ENCODE assay signal across 9 cellular contexts in genomic region chr1:26358411-26359384, GRCh38. TPM values are rescaled to one million over a fixed set of nuclear protein-coding genes. Genes with fewer than 3 reads are reported as not detected.
DNase-seq lines count a peak whose midpoint lies in the region; ATAC-seq lines count a peak whose summit lies in the region.
"Had no signal": no experiment of that assay in that cellular context is flagged by ENCODE, and none has a peak within 500 bp of the region (broad histone marks: within the 10 kb centered on the region; RNA-seq: fewer than 3 reads in every experiment).

No MANE protein-coding gene starts in this region.

- DNase-seq in Jurkat, Clone E6-1 (ENCODE audit: low read depth, low spot score) = peak; percentile 65
- peak; percentile 89 for DNase-seq in activated CD8-positive, alpha-beta T cell treated with anti-CD3 and anti-CD28 coated beads, Interleukin-2, amount 10 ng/mL, durations not matched to agents 7 days and 5 days
- peak; percentile 68 for DNase-seq in glomerular visceral epithelial cell (ENCODE audit: extremely low spot score)
- DNase-seq in stimulated activated CD8-positive, alpha-beta memory T cell treated with anti-CD3 and anti-CD28 coated beads, Interleukin-2, amount 100 ng/mL, for 1 hour (ENCODE audit: low read depth in 2 of 2) = peak; percentile 34 to 56
- no peak for DNase-seq in SHP77 (lab: John Stamatoyannopoulos, UW)
- no peak for DNase-seq in SK-N-DZ (ENCODE audit: low spot score)
- no peak for DNase-seq in cardiac septum (ENCODE audit: low spot score)

- CTCF ChIA-PET in activated CD8-positive, alpha-beta T cell treated with anti-CD3 and anti-CD28 coated beads, Interleukin-2, amount 10 ng/mL, durations not matched to agents 7 days and 5 days (lab: Charles Lee) = interaction anchor here (0.8 to 9.8 kb wide), 28 partner anchors 8 to 233 kb away, joined by 3 to 160 read pairs (median 4); partner anchors contain the start of genes CEP85, ZNF593 and ZNF683

- H3K4me3 ChIP-seq in Jurkat, Clone E6-1 (ENCODE audit: low read length) = peak overlapping the region; percentile 5; the same call in 1 of the 2 replicates

- H3K27ac Mint-ChIP-seq in activated CD8-positive, alpha-beta T cell treated with anti-CD3 and anti-CD28 coated beads, Interleukin-2, amount 10 ng/mL, durations not matched to agents 7 days and 5 days = peak overlapping the region; percentile 68

- H3K4me1 Mint-ChIP-seq in activated CD8-positive, alpha-beta T cell treated with anti-CD3 and anti-CD28 coated beads, Interleukin-2, amount 10 ng/mL, durations not matched to agents 7 days and 5 days (ENCODE audit: low read depth) = peaks cover 70% of the 10 kb centered on the region

- intact Hi-C loops in cardiac septum (cut with DNase I) = no loop called here

- H3K9me3 Mint-ChIP-seq in activated CD8-positive, alpha-beta T cell treated with anti-CD3 and anti-CD28 coated beads, Interleukin-2, amount 10 ng/mL, durations not matched to agents 7 days and 5 days (ENCODE audit: insufficient read depth) = no peaks in the 10 kb centered on the region

- ATAC-seq in activated CD8-positive, alpha-beta T cell treated with anti-CD3 and anti-CD28 coated beads, Interleukin-2, amount 10 ng/mL, durations not matched to agents 7 days and 5 days = peak; percentile 85
- no peak for ATAC-seq in GM18517 (IDR thresholded peaks at IDR 0.05; ENCODE audit: unreplicated experiment)

- H3K27me3 Mint-ChIP-seq in activated CD8-positive, alpha-beta T cell treated with anti-CD3 and anti-CD28 coated beads, Interleukin-2, amount 10 ng/mL, durations not matched to agents 7 days and 5 days (ENCODE audit: low read depth) = peaks cover 8% of the 10 kb centered on the region

- peaks cover 5% of the 10 kb centered on the region for H3K36me3 Mint-ChIP-seq in activated CD8-positive, alpha-beta T cell treated with anti-CD3 and anti-CD28 coated beads, Interleukin-2, amount 10 ng/mL, durations not matched to agents 7 days and 5 days (ENCODE audit: low read depth)

- peak overlapping the region; percentile 47 for H3K4me3 Mint-ChIP-seq in activated CD8-positive, alpha-beta T cell treated with anti-CD3 and anti-CD28 coated beads, Interleukin-2, amount 10 ng/mL, durations not matched to agents 7 days and 5 days

- POLR2A ChIA-PET in activated CD8-positive, alpha-beta T cell treated with anti-CD3 and anti-CD28 coated beads, Interleukin-2, amount 10 ng/mL, durations not matched to agents 7 days and 5 days (lab: Charles Lee) = interaction anchor here (0.8 to 1.7 kb wide), 8 partner anchors 16 to 78 kb away, joined by 3 to 5 read pairs (median 3); no protein-coding TSS in a partner anchor

RNA-seq across cellular contexts. Expression of gene CRYBG2, which starts 4.8 kb away (rescaled TPM):
- polyA plus RNA-seq in Jurkat, Clone E6-1 (2012; ENCODE audit: insufficient read depth, insufficient read length) = 3.7 TPM
- 1 to 10 TPM; 7.6 to 8.7 TPM for total RNA-seq in activated CD8-positive, alpha-beta T cell treated with anti-CD3 and anti-CD28 coated beads, Interleukin-2, amount 10 ng/mL, durations not matched to agents 7 days and 5 days
- not detected in 2 replicates for polyA plus RNA-seq in SK-N-DZ (2014; cell fraction: cytosol; rRNA removed)
- not detected in 2 replicates for polyA plus RNA-seq in SK-N-DZ (2014; cell fraction: nucleus; rRNA removed)
- not detected for total RNA-seq in cardiac septum

RNA-seq across cellular contexts. Expression of gene ZNF683, which starts 13.9 kb away (rescaled TPM):
- not detected for polyA plus RNA-seq in Jurkat, Clone E6-1 (2012; ENCODE audit: insufficient read depth, insufficient read length)
- total RNA-seq in activated CD8-positive, alpha-beta T cell treated with anti-CD3 and anti-CD28 coated beads, Interleukin-2, amount 10 ng/mL, durations not matched to agents 7 days and 5 days = 10 to 100 TPM; 24.0 to 26.6 TPM
- polyA plus RNA-seq in SK-N-DZ (2014; cell fraction: cytosol; rRNA removed) = not detected in 2 replicates
- polyA plus RNA-seq in SK-N-DZ (2014; cell fraction: nucleus; rRNA removed) = not detected in 2 replicates
- not detected for total RNA-seq in cardiac septum
- total RNA-seq: epithelial cell of proximal tubule had no signal

RNA-seq across cellular contexts. Expression of gene CD52, which starts 40.9 kb away (rescaled TPM):
- 38.8 TPM for polyA plus RNA-seq in Jurkat, Clone E6-1 (2012; ENCODE audit: insufficient read depth, insufficient read length)
- 1,000 to 10,000 TPM; 1,112 to 1,180 TPM for total RNA-seq in activated CD8-positive, alpha-beta T cell treated with anti-CD3 and anti-CD28 coated beads, Interleukin-2, amount 10 ng/mL, durations not matched to agents 7 days and 5 days
- polyA plus RNA-seq in SK-N-DZ (2014; cell fraction: cytosol; rRNA removed) = not detected in 2 replicates
- not detected in 2 replicates for polyA plus RNA-seq in SK-N-DZ (2014; cell fraction: nucleus; rRNA removed)
- 4.6 TPM for total RNA-seq in cardiac septum
- total RNA-seq: epithelial cell of proximal tubule had no signal

RNA-seq across cellular contexts. Expression of gene LIN28A, which starts 51.9 kb away (rescaled TPM):
- not detected for polyA plus RNA-seq in Jurkat, Clone E6-1 (2012; ENCODE audit: insufficient read depth, insufficient read length)
- not detected for total RNA-seq in activated CD8-positive, alpha-beta T cell treated with anti-CD3 and anti-CD28 coated beads, Interleukin-2, amount 10 ng/mL, durations not matched to agents 7 days and 5 days
- polyA plus RNA-seq in SK-N-DZ (2014; cell fraction: cytosol; rRNA removed) = not detected in 2 replicates
- polyA plus RNA-seq in SK-N-DZ (2014; cell fraction: nucleus; rRNA removed) = 0.03 TPM in 1 of 2 replicates, not detected in the other
- total RNA-seq in cardiac septum = not detected
- total RNA-seq: epithelial cell of proximal tubule had no signal

RNA-seq across cellular contexts. Expression of gene UBXN11, which starts 52.3 kb away (rescaled TPM):
- 23.2 TPM for polyA plus RNA-seq in Jurkat, Clone E6-1 (2012; ENCODE audit: insufficient read depth, insufficient read length)
- 10 to 100 TPM; 34.4 to 40.9 TPM for total RNA-seq in activated CD8-positive, alpha-beta T cell treated with anti-CD3 and anti-CD28 coated beads, Interleukin-2, amount 10 ng/mL, durations not matched to agents 7 days and 5 days
- polyA plus RNA-seq in SK-N-DZ (2014; cell fraction: cytosol; rRNA removed) = 4.8 and 5.1 TPM in 2 replicates
- 52.0 and 62.5 TPM in 2 replicates for polyA plus RNA-seq in SK-N-DZ (2014; cell fraction: nucleus; rRNA removed)
- total RNA-seq in cardiac septum = 8.3 TPM

Comparison
In these comparisons a context has a peak if more than half of its experiments do, and no peak if none do; other contexts are left out.
1. DNase-seq: peak in Jurkat, Clone E6-1 (single experiment), activated CD8-positive, alpha-beta T cell treated with anti-CD3 and anti-CD28 coated beads, Interleukin-2, amount 10 ng/mL, durations not matched to agents 7 days and 5 days (single experiment), glomerular visceral epithelial cell (single experiment) and stimulated activated CD8-positive, alpha-beta memory T cell treated with anti-CD3 and anti-CD28 coated beads, Interleukin-2, amount 100 ng/mL, for 1 hour (2 of 2); none in SHP77 (0 of 2), SK-N-DZ (single experiment) and cardiac septum (single experiment).
2. RNA of gene ZNF683, which starts 13.9 kb away (total RNA-seq): 24.0 to 26.6 TPM in activated CD8-positive, alpha-beta T cell treated with anti-CD3 and anti-CD28 coated beads, Interleukin-2, amount 10 ng/mL, durations not matched to agents 7 days and 5 days; not detected in cardiac septum (single experiment); every median in the first group is over 10 times any median in the second.
3. RNA of gene CD52, which starts 40.9 kb away (total RNA-seq): 1,112 to 1,180 TPM in activated CD8-positive, alpha-beta T cell treated with anti-CD3 and anti-CD28 coated beads, Interleukin-2, amount 10 ng/mL, durations not matched to agents 7 days and 5 days; 4.6 TPM in cardiac septum (single experiment); every median in the first group is over 100 times any median in the second.